ENCODE assay signal across 22 cellular contexts in genomic region chr1:204852854-204853253, GRCh38. TPM values are rescaled to one million over a fixed set of nuclear protein-coding genes. Genes with fewer than 3 reads are reported as not detected.
"Had no signal": no experiment of that assay in that cellular context is flagged by ENCODE, and none has a peak within 500 bp of the region (broad histone marks: within the 10 kb centered on the region; RNA-seq: fewer than 3 reads in every experiment).

No MANE protein-coding gene starts in this region.

- H3K4me3 ChIP-seq: coronary artery, dorsolateral prefrontal cortex, esophagus muscularis mucosa, gastroesophageal sphincter, heart left ventricle, hepatocyte, left lung, lower lobe of right lung, mucosa of descending colon had no signal

- H3K27ac ChIP-seq: coronary artery, esophagus muscularis mucosa, foreskin keratinocyte, gastroesophageal sphincter, heart left ventricle, hepatocyte, left lung, lower lobe of right lung had no signal

- ATAC-seq: foreskin keratinocyte; gastroesophageal sphincter; heart left ventricle; left lung; left ventricle myocardium superior; lower lobe of right lung; mucosa of descending colon; naive thymus-derived CD8-positive, alpha-beta T cell had no signal

- H3K27me3 ChIP-seq: dorsolateral prefrontal cortex, esophagus muscularis mucosa, gastroesophageal sphincter, heart left ventricle, hepatocyte had no signal

- H3K36me3 ChIP-seq: esophagus muscularis mucosa, gastroesophageal sphincter, heart left ventricle, left lung, lower lobe of right lung had no signal

- DNase-seq: dermis blood vessel endothelial cell; dorsolateral prefrontal cortex; effector CD4-positive, alpha-beta T cell; effector memory CD4-positive, alpha-beta T cell; foreskin keratinocyte; heart left ventricle; hypothalamus; immature natural killer cell; kidney; kidney glomerular epithelial cell; left lung; left ventricle myocardium superior; lower lobe of right lung; mesenchymal stem cell; mucosa of descending colon; naive B cell; naive thymus-derived CD8-positive, alpha-beta T cell had no signal

- H3K9me3 ChIP-seq: esophagus muscularis mucosa, gastroesophageal sphincter, heart left ventricle, left lung, lower lobe of right lung, mucosa of descending colon had no signal

- H3K4me1 ChIP-seq: foreskin keratinocyte, left lung, lower lobe of right lung had no signal

RNA-seq across cellular contexts. Expression of gene NFASC, which starts 17.8 kb away (rescaled TPM):
- total RNA-seq: endothelial cell of umbilical vein; naive thymus-derived CD8-positive, alpha-beta T cell had no signal
